In genomic region chr3:64138656-64139375, GRCh38 we compare ENCODE assay signal across 19 cellular contexts.
"Had no signal": no experiment of that assay in that cellular context is flagged by ENCODE, and none has a peak within 500 bp of the region (broad histone marks: within the 10 kb centered on the region; RNA-seq: fewer than 3 reads in every experiment).

No MANE protein-coding gene starts in this region.

- H3K4me1 Mint-ChIP-seq: natural killer cell; neural crest cell; stimulated activated memory B cell treated with anti-CD40 and anti-IgM and Interleukin-4, amounts not matched to agents 10 μg/mL and 1 μg/mL and 100 μg/mL, for 72 hours; stimulated activated naive CD8-positive, alpha-beta T cell treated with anti-CD3 and anti-CD28 coated beads, Interleukin-15, amount 100 ng/mL, for 72 hours had no signal

- H3K27me3 ChIP-seq: foreskin keratinocyte, heart left ventricle, ovary, spleen, testis, tibial nerve, upper lobe of right lung, vagina had no signal

- H3K36me3 Mint-ChIP-seq: natural killer cell; stimulated activated memory B cell treated with anti-CD40 and anti-IgM and Interleukin-4, amounts not matched to agents 10 μg/mL and 1 μg/mL and 100 μg/mL, for 72 hours had no signal

- H3K27ac Mint-ChIP-seq: natural killer cell; stimulated activated memory B cell treated with anti-CD40 and anti-IgM and Interleukin-4, amounts not matched to agents 10 μg/mL and 1 μg/mL and 100 μg/mL, for 72 hours; stimulated activated naive CD8-positive, alpha-beta T cell treated with anti-CD3 and anti-CD28 coated beads, Interleukin-15, amount 100 ng/mL, for 72 hours had no signal

- H3K9me3 Mint-ChIP-seq: neural crest cell; stimulated activated memory B cell treated with anti-CD40 and anti-IgM and Interleukin-4, amounts not matched to agents 10 μg/mL and 1 μg/mL and 100 μg/mL, for 72 hours; stimulated activated naive CD8-positive, alpha-beta T cell treated with anti-CD3 and anti-CD28 coated beads, Interleukin-15, amount 100 ng/mL, for 72 hours had no signal

- H3K36me3 ChIP-seq: ovary, spleen, tibial nerve, upper lobe of right lung, vagina had no signal

- H3K27ac ChIP-seq: foreskin keratinocyte, heart left ventricle, ovary, spleen, testis, tibial nerve, upper lobe of right lung, vagina had no signal

- H3K4me3 Mint-ChIP-seq: natural killer cell; stimulated activated memory B cell treated with anti-CD40 and anti-IgM and Interleukin-4, amounts not matched to agents 10 μg/mL and 1 μg/mL and 100 μg/mL, for 72 hours; stimulated activated naive CD8-positive, alpha-beta T cell treated with anti-CD3 and anti-CD28 coated beads, Interleukin-15, amount 100 ng/mL, for 72 hours had no signal

- H3K4me1 ChIP-seq: spleen, testis, upper lobe of right lung had no signal

- H3K27me3 Mint-ChIP-seq: stimulated activated memory B cell treated with anti-CD40 and anti-IgM and Interleukin-4, amounts not matched to agents 10 μg/mL and 1 μg/mL and 100 μg/mL, for 72 hours had no signal

- H3K9me3 ChIP-seq: heart left ventricle, ovary, spleen, testis, tibial nerve, upper lobe of right lung, vagina had no signal

- DNase-seq: effector memory CD4-positive, alpha-beta T cell; heart left ventricle; hippocampal formation; left colon; natural killer cell; ovary; right cardiac atrium; spleen; stimulated activated CD4-positive, alpha-beta T cell treated with anti-CD3 and anti-CD28 coated beads, Interleukin-15, amount 100 ng/mL, for 24 hours; stimulated activated CD4-positive, alpha-beta T cell treated with anti-CD3 and anti-CD28 coated beads, Interleukin-1b, Interleukin-23, amount 100 ng/mL, for 48 hours; stimulated activated CD4-positive, alpha-beta T cell treated with anti-CD3 and anti-CD28 coated beads, Interleukin-4, amount 100 ng/mL, for 24 hours; stimulated activated naive CD8-positive, alpha-beta T cell treated with anti-CD3 and anti-CD28 coated beads, Interleukin-15, amount 100 ng/mL, for 72 hours; testis; upper lobe of right lung had no signal

- H3K4me3 ChIP-seq: heart left ventricle, ovary, spleen, testis, tibial nerve, upper lobe of right lung, vagina had no signal
